5 cellular contexts compared by ENCODE assay signal in genomic region chr5:32103521-32103920, GRCh38.
"Had no signal": no experiment of that assay in that cellular context is flagged by ENCODE, and none has a peak within 500 bp of the region (broad histone marks: within the 10 kb centered on the region; RNA-seq: fewer than 3 reads in every experiment).

No MANE protein-coding gene starts in this region.

- H3K4me3 ChIP-seq: GM23338 had no signal

- H2AFZ ChIP-seq: GM23338 had no signal

- H3K27me3 Mint-ChIP-seq: IgD-negative memory B cell had no signal

- H3K9me3 Mint-ChIP-seq: IgD-negative memory B cell had no signal

- H3K27ac Mint-ChIP-seq: GM23338, H9, IgD-negative memory B cell had no signal

- DNase-seq: H9, HCEC 1CT had no signal

- H3K4me3 Mint-ChIP-seq: GM23338, IgD-negative memory B cell had no signal

- H3K4me1 Mint-ChIP-seq: GM23338, IgD-negative memory B cell had no signal

- H3K4me2 ChIP-seq: GM23338 had no signal

- H3K27ac ChIP-seq: HL-60 had no signal
